ENCODE assay signal across 1 cellular context in genomic region chr3:7978104-7978457, GRCh38.
TF ChIP-seq lines count a peak whose summit lies in the region.

No MANE protein-coding gene starts in this region.

TF ChIP-seq in HCT116, 20 proteins besides CTCF, POLR2A, EP300 and RAD21 (continued from another document):
- TF ChIP-seq REST (IDR thresholded peaks at IDR 0.05; ENCODE audit: low read depth) (no peak), ZNF274 (IDR thresholded peaks at IDR 0.05; ENCODE audit: low read depth, low read length) (no peak), ZFX (IDR thresholded peaks at IDR 0.05) (no peak), ZBTB33 (IDR thresholded peaks at IDR 0.05; ENCODE audit: extremely low read depth, insufficient replicate concordance, low read length) (no peak), TCF7L2 (IDR thresholded peaks at IDR 0.05; ENCODE audit: borderline replicate concordance, extremely low read depth, insufficient read depth, insufficient read length) (no peak)
TF ChIP-seq in HCT116: peak in this region for 0.
